12 cellular contexts compared by ENCODE assay signal in the genomic region with DNA sequence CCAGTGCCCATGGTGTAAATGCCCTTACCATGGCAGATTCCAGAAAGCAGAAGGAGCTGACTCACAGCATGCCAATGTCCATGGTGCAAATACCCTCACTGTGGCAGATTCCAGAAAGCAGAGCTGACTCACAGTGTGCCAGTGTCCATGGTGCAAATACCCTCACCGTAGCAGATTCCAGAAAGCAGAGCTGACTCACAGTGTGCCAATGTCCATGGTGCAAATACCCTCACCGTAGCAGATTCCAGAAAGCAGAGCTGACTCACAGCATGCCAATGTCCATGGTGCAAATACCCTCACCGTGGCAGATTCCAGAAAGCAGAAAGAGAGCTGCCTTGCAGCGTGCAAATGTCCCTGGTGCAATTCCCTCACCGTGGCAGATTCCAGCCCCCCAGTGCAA.
"Had no signal": no experiment of that assay in that cellular context is flagged by ENCODE, and none has a peak within 500 bp of the region (broad histone marks: within the 10 kb centered on the region; RNA-seq: fewer than 3 reads in every experiment).

No MANE protein-coding gene starts in this region.

- H3K27ac ChIP-seq: gastroesophageal sphincter, left ventricle myocardium inferior, skin epidermis, transverse colon had no signal

- H3K27me3 ChIP-seq: transverse colon had no signal

- ATAC-seq: activated CD8-positive, alpha-beta T cell treated with anti-CD3 and anti-CD28 coated beads for 36 hours; gastroesophageal sphincter; natural killer cell had no signal

- H3K9me3 ChIP-seq: gastroesophageal sphincter, left ventricle myocardium inferior, transverse colon had no signal

- H3K4me1 ChIP-seq: gastroesophageal sphincter, left ventricle myocardium inferior, transverse colon had no signal

- DNase-seq: activated CD8-positive, alpha-beta T cell treated with anti-CD3 and anti-CD28 coated beads for 36 hours; activated naive CD4-positive, alpha-beta T cell treated with anti-CD3 and anti-CD28 coated beads, Interleukin-2, amount 50 U/mL, for 16 hours; dermis blood vessel endothelial cell; erythroblast; left ventricle myocardium inferior; natural killer cell; stimulated activated CD4-positive, alpha-beta T cell treated with anti-CD3 and anti-CD28 coated beads, Interleukin-4, amount 100 ng/mL, for 24 hours; stimulated activated naive CD4-positive, alpha-beta T cell treated with Interleukin-2 at 50 U/mL for 16 hours; T-helper 1 cell; transverse colon had no signal

- H3K4me1 Mint-ChIP-seq: natural killer cell had no signal

- H3K27ac Mint-ChIP-seq: activated CD8-positive, alpha-beta T cell treated with anti-CD3 and anti-CD28 coated beads for 36 hours; natural killer cell had no signal

- H3K9me3 Mint-ChIP-seq: activated CD8-positive, alpha-beta T cell treated with anti-CD3 and anti-CD28 coated beads for 36 hours had no signal

- H3K36me3 ChIP-seq: gastroesophageal sphincter, left ventricle myocardium inferior, transverse colon had no signal

- H3K27me3 Mint-ChIP-seq: activated CD8-positive, alpha-beta T cell treated with anti-CD3 and anti-CD28 coated beads for 36 hours had no signal

- H3K4me3 Mint-ChIP-seq: activated CD8-positive, alpha-beta T cell treated with anti-CD3 and anti-CD28 coated beads for 36 hours; natural killer cell had no signal

- H3K36me3 Mint-ChIP-seq: natural killer cell had no signal

- H3K4me3 ChIP-seq: gastroesophageal sphincter, left ventricle myocardium inferior, skin epidermis, transverse colon had no signal
